Comparison of ENCODE assay signal across 14 cellular contexts in the genomic region with DNA sequence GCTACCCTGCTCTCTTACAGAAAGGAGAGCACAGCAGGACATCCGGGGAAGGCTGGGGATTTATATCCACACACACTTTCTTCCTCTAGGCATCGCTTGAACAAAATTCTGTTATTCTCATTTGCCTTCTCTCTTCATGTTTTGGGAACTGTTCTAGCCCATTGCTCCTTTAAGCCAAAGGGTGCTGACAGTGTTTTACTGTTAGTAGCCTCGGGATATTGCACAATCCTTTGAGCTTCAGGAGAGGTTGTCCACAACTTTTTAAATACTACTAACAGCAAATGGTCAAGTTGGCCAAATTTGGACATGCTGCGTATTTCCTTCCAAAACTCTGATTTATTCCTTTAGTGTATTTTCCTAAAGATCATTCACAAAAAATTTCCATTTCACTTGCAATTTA.
"Had no signal": no experiment of that assay in that cellular context is flagged by ENCODE, and none has a peak within 500 bp of the region (broad histone marks: within the 10 kb centered on the region; RNA-seq: fewer than 3 reads in every experiment).

No MANE protein-coding gene starts in this region.

- H3K4me3 ChIP-seq: ascending aorta, esophagus muscularis mucosa, ovary, stomach, thoracic aorta had no signal

- DNase-seq: activated CD4-positive, CD25-positive, alpha-beta regulatory T cell treated with anti-CD3 and anti-CD28 coated beads, Interleukin-2, amount 50 U/mL, for 72 hours; activated naive CD4-positive, alpha-beta T cell; activated T-cell treated with anti-CD3 and anti-CD28 coated beads for 4 hours; foreskin melanocyte; left colon; mammary epithelial cell; ovary; stimulated activated CD4-positive, alpha-beta T cell treated with anti-CD3 and anti-CD28 coated beads, Interleukin-12 subunit alpha, Interleukin-12 subunit beta, amount 100 ng/mL, for 4 hours; stimulated activated CD4-positive, alpha-beta T cell treated with anti-CD3 and anti-CD28 coated beads, Interleukin-2, amount 100 ng/mL, for 24 hours; stomach; T-helper 9 cell had no signal

- H3K36me3 ChIP-seq: ascending aorta, esophagus muscularis mucosa, ovary, stomach, thoracic aorta had no signal

- H3K27me3 ChIP-seq: ascending aorta, esophagus muscularis mucosa, ovary, stomach had no signal

- ATAC-seq: left colon had no signal

- H3K27ac ChIP-seq: ascending aorta, esophagus muscularis mucosa, ovary, stomach, thoracic aorta had no signal

- H3K9me3 ChIP-seq: ascending aorta, esophagus muscularis mucosa, ovary, stomach, thoracic aorta had no signal

- H3K4me1 ChIP-seq: ascending aorta, esophagus muscularis mucosa, stomach had no signal
